Comparison of ENCODE assay signal across 12 cellular contexts in genomic region chr2:74496997-74497776, GRCh38. TPM values are rescaled to one million over a fixed set of nuclear protein-coding genes. Genes with fewer than 3 reads are reported as not detected.
DNase-seq lines count a peak whose midpoint lies in the region; ATAC-seq, FAIRE-seq and TF ChIP-seq lines count a peak whose summit lies in the region.
"Had no signal": no experiment of that assay in that cellular context is flagged by ENCODE, and none has a peak within 500 bp of the region (broad histone marks: within the 10 kb centered on the region; RNA-seq: fewer than 3 reads in every experiment).

No MANE protein-coding gene starts in this region.

- CTCF ChIA-PET in A549 (lab: Yijun Ruan, JAX): interaction anchor here (0.8 to 15.5 kb wide), 5 partner anchors 10 to 90 kb away, joined by 4 to 184 read pairs (median 5); partner anchors contain the start of genes CCDC142, PCGF1 and TTC31
- CTCF ChIA-PET in mammary epithelial cell (lab: Charles Lee; ENCODE audit: low non-redundant PET): no interaction called here

- TF ChIP-seq CTCF in A549 (IDR thresholded peaks at IDR 0.05) (no peak), H9 (conservative IDR thresholded peaks at IDR 0.05) (no peak), mammary epithelial cell (conservative IDR thresholded peaks at IDR 0.05 in 1 of 2, IDR thresholded peaks at IDR 0.05 in 1 of 2; ENCODE audit: extremely low read depth in 1 of 2, insufficient read depth in 1 of 2, low read depth in 1 of 2, low read length in 2 of 2) (no peak), tibial nerve (IDR thresholded peaks at IDR 0.05) (no peak)

- H3K18ac ChIP-seq in H9 (ENCODE audit: insufficient read length, low read depth, low read length): no peak overlapping the region

- H3K23me2 ChIP-seq in H9 (ENCODE audit: insufficient read length, low read depth, low read length, poor library complexity, severe bottlenecking): peaks cover 25% of the 10 kb centered on the region

- H3K9me3 Mint-ChIP-seq in H9: peaks cover 0 to 2% of the 10 kb centered on the region in 2 experiments; a peak in 2 of 5 replicates

- no peak for DNase-seq in A549 (ENCODE audit: low read depth in 1 of 2, low spot score in 1 of 2)
- DNase-seq in H9: no peak
- no peak for DNase-seq in mammary epithelial cell
- no peak for DNase-seq in tibial nerve (ENCODE audit: low spot score in 2 of 2)
- DNase-seq in iPS-NIHi11 (ENCODE audit: low spot score): no peak
- DNase-seq in ACHN: no peak
- DNase-seq: foreskin keratinocyte had no signal

- no peak overlapping the region for H2BK12ac ChIP-seq in H9 (ENCODE audit: insufficient read length, low read depth, low read length)

- H3K27me3 ChIP-seq in H9 (ENCODE audit: insufficient read depth, low read length) (peaks cover 65% of the 10 kb centered on the region), mammary epithelial cell (ENCODE audit: insufficient read depth, low read length) (no peaks in the 10 kb centered on the region), mucosa of stomach (ENCODE audit: control insufficient read depth, insufficient read depth, low read length) (peaks cover 46% of the 10 kb centered on the region), tibial nerve (peaks cover 0 to 53% of the 10 kb centered on the region in 2 donors)

- intact Hi-C loops in mammary epithelial cell (cut with micrococcal nuclease): no loop called here

- no peak overlapping the region for H3K27ac Mint-ChIP-seq in H9

- in situ Hi-C loops in mammary epithelial cell (cut with MboI; ENCODE audit: low sequenced_read_pairs in 2 of 2) (no loop called here), ACHN (cut with HindIII; ENCODE audit: low pct_ligation_motif_present, low pct_unique_long_range_greater_than_20kb, low sequenced_read_pairs) (no loop called here)

- H3K27ac ChIP-seq in A549 (no peak overlapping the region), H9 (ENCODE audit: insufficient read length, low read depth, low read length) (no peak overlapping the region), mammary epithelial cell (ENCODE audit: insufficient read depth, low read depth, low read length) (no peak overlapping the region), tibial nerve (no peak overlapping the region)
- H3K27ac ChIP-seq: body of pancreas, foreskin keratinocyte, pancreas had no signal

- no peak for TF ChIP-seq EP300 in A549 (IDR thresholded peaks at IDR 0.05)
- TF ChIP-seq EP300 in tibial nerve (IDR thresholded peaks at IDR 0.05): no peak

- H3K36me3 ChIP-seq in mammary epithelial cell (ENCODE audit: insufficient read depth, low read length): peaks cover 6% of the 10 kb centered on the region
- H3K36me3 ChIP-seq in mucosa of stomach (ENCODE audit: control insufficient read depth, insufficient read depth, low read length): peaks cover 4% of the 10 kb centered on the region
- H3K36me3 ChIP-seq in tibial nerve: peaks cover 0 to 25% (median 12%) of the 10 kb centered on the region in 3 donors

- H4K20me1 ChIP-seq in H9 (ENCODE audit: control insufficient read depth, insufficient read depth, insufficient read length): no peaks in the 10 kb centered on the region
- no peaks in the 10 kb centered on the region for H4K20me1 ChIP-seq in mammary epithelial cell (ENCODE audit: insufficient read depth, low read length)

- WGBS in A549 (ENCODE audit: missing lambda C conversion rate): 93% methylated on average over 19 of the region's 19 CpGs
- no CpG with 5 or more reads among the region's 19 CpGs for WGBS in H9 (ENCODE audit: extremely low coverage, insufficient read length, low lambda C conversion rate)
- WGBS in mammary epithelial cell (ENCODE audit: low coverage, missing lambda C conversion rate): 73% methylated on average over 19 of the region's 19 CpGs
- WGBS in tibial nerve, 2 donors: 44 to 47% methylated on average over 19 of the region's 19 CpGs

- H4K5ac ChIP-seq in H9 (ENCODE audit: insufficient read length, low read depth, low read length): no peak overlapping the region

- ATAC-seq in A549 (no peak), HG02571 (IDR thresholded peaks at IDR 0.05; ENCODE audit: unreplicated experiment) (no peak)

- H2BK20ac ChIP-seq in H9 (ENCODE audit: low read depth, low read length, poor library complexity, severe bottlenecking): no peak overlapping the region

- POLR2A ChIA-PET in A549 (lab: Yijun Ruan, JAX): interaction anchor here (0.7 to 2.0 kb wide), 2 partner anchors 10 to 25 kb away, joined by 3 to 8 read pairs; partner anchors contain the start of genes MRPL53 and PCGF1

- TF ChIP-seq RAD21 in A549 (conservative IDR thresholded peaks at IDR 0.05 in 1 of 2, IDR thresholded peaks at IDR 0.05 in 1 of 2): no peak

- H3K4me1 Mint-ChIP-seq in H9: peaks cover 32 to 43% of the 10 kb centered on the region in 2 experiments

- no peak overlapping the region for H3K14ac ChIP-seq in H9 (ENCODE audit: insufficient read depth, low read length)

- H3K56ac ChIP-seq in H9 (ENCODE audit: insufficient read length, low read depth, low read length): no peak overlapping the region

- no peaks in the 10 kb centered on the region for H3K79me1 ChIP-seq in H9 (ENCODE audit: insufficient read depth, low read depth, low read length, poor library complexity, severe bottlenecking)

- H3K9me3 ChIP-seq in A549 (no peaks in the 10 kb centered on the region), H9 (ENCODE audit: control insufficient read depth, low read depth, low read length) (no peaks in the 10 kb centered on the region), mammary epithelial cell (replicated peaks; ENCODE audit: insufficient read depth, low read length) (no peaks in the 10 kb centered on the region), mucosa of stomach (ENCODE audit: control insufficient read depth, low read length) (no peaks in the 10 kb centered on the region), tibial nerve (no peaks in the 10 kb centered on the region)
- H3K9me3 ChIP-seq: body of pancreas, pancreas had no signal

- H2BK15ac ChIP-seq in H9 (ENCODE audit: low read depth, low read length): no peak overlapping the region

- peaks cover 5% of the 10 kb centered on the region; the same call in 2 of the 3 replicates for H3K4me1 ChIP-seq in A549
- no peaks in the 10 kb centered on the region for H3K4me1 ChIP-seq in H9 (ENCODE audit: insufficient read depth, low read length)
- peaks cover 18% of the 10 kb centered on the region for H3K4me1 ChIP-seq in mammary epithelial cell (ENCODE audit: insufficient read depth, low read length)
- H3K4me1 ChIP-seq in mucosa of stomach (ENCODE audit: control insufficient read depth, insufficient read depth, low read length): peaks cover 26% of the 10 kb centered on the region
- peaks cover 0 to 35% (median 23%) of the 10 kb centered on the region in 4 donors for H3K4me1 ChIP-seq in tibial nerve
- H3K4me1 ChIP-seq: foreskin keratinocyte had no signal

- no peak overlapping the region for H3K4ac ChIP-seq in H9 (ENCODE audit: low read depth, low read length)

- H2AFZ ChIP-seq in H9 (ENCODE audit: low read length): no peak overlapping the region
- no peak overlapping the region for H2AFZ ChIP-seq in mammary epithelial cell (ENCODE audit: low read depth, low read length)

- peaks cover 16 to 25% (median 22%) of the 10 kb centered on the region in 3 experiments for H3K36me3 Mint-ChIP-seq in H9 (ENCODE audit: insufficient read depth in 1 of 3, low read depth in 3 of 3)

- no peak overlapping the region for H3K9ac ChIP-seq in H9 (ENCODE audit: extremely low read depth, insufficient read length, low read length)
- no peak overlapping the region for H3K9ac ChIP-seq in mammary epithelial cell (ENCODE audit: insufficient read depth, low read length)
- H3K9ac ChIP-seq in mucosa of stomach (ENCODE audit: low read length): peak overlapping the region; percentile 69

- no peak overlapping the region for H3K4me3 ChIP-seq in A549
- no peak overlapping the region for H3K4me3 ChIP-seq in mammary epithelial cell (replicated peaks in 1 of 3; ENCODE audit: insufficient read depth in 1 of 3, low read depth in 2 of 3, low read length in 3 of 3)
- H3K4me3 ChIP-seq in mucosa of stomach (ENCODE audit: low read length): no peak overlapping the region
- peak overlapping the region in 2 of 4 donors; percentile 18 to 43 for H3K4me3 ChIP-seq in tibial nerve

- H2BK120ac ChIP-seq in H9 (ENCODE audit: low read depth, low read length, poor library complexity, severe bottlenecking): no peak overlapping the region

- H3K23ac ChIP-seq in H9 (ENCODE audit: insufficient read length, low read depth, low read length): no peak overlapping the region

- H3K4me2 ChIP-seq in A549 (no peak overlapping the region), H9 (ENCODE audit: insufficient read depth, insufficient read length, low read length) (peak overlapping the region; percentile 59), mammary epithelial cell (ENCODE audit: insufficient read depth, low read depth, low read length) (peak overlapping the region; percentile 73)

- H3K79me2 ChIP-seq in H9 (ENCODE audit: insufficient read depth, low read length) (no peaks in the 10 kb centered on the region), mammary epithelial cell (ENCODE audit: insufficient read depth, low read length) (no peaks in the 10 kb centered on the region)

- no peak overlapping the region for H2AK5ac ChIP-seq in H9 (ENCODE audit: insufficient read length, low read length)

- peak overlapping the region; percentile 75 to 82 for H3K4me3 Mint-ChIP-seq in H9

- dilution Hi-C loops in mammary epithelial cell (cut with HindIII; ENCODE audit: low sequenced_read_pairs): no loop called here

- H4K8ac ChIP-seq in H9 (replicated peaks; ENCODE audit: insufficient read length, low read depth, low read length): no peak overlapping the region

- no TSS peak for BruUV-seq in mammary epithelial cell (replicated peaks; lab: Mats Ljungman, UMichigan)

- no peak for FAIRE-seq in A549 (lab: Jason Lieb, UNC)
- FAIRE-seq: pancreas had no signal

- no peak overlapping the region for H4K91ac ChIP-seq in H9 (ENCODE audit: insufficient read length, low read depth, low read length)

- H3T11ph ChIP-seq in H9 (ENCODE audit: low read length): no peak overlapping the region

- H2BK5ac ChIP-seq in H9 (ENCODE audit: insufficient read length, low read length): no peak overlapping the region

- no peak for TF ChIP-seq POLR2A in A549 (IDR thresholded peaks at IDR 0.05; ENCODE audit: low read length)
- no peak for TF ChIP-seq POLR2A in tibial nerve (IDR thresholded peaks at IDR 0.05)

- H3K27me3 Mint-ChIP-seq in H9 (ENCODE audit: low read depth): peaks cover 79% of the 10 kb centered on the region

RNA-seq across cellular contexts. Expression of gene LBX2, which starts 2.2 kb away (rescaled TPM):
- polyA plus RNA-seq in A549 (2011; rRNA removed) (0.84 and 1.0 TPM in 2 replicates), A549 (2017; fragmentation: RNase III; extraction: RNeasy Plus Mini Kit Qiagen cat#74134 plus additional on column Dnase treatment) (2.0 to 2.4 TPM (median 2.1 TPM) in 3 replicates), mammary epithelial cell (0.10 TPM)
- polyA plus RNA-seq in A549 (2012; cell fraction: cytosol; rRNA removed): 1.5 and 2.3 TPM in 2 replicates
- 2.3 and 3.7 TPM in 2 replicates for polyA plus RNA-seq in A549 (2012; cell fraction: nucleus; rRNA removed)
- polyA minus RNA-seq in A549 (2011; rRNA and poly(A)+ RNA removed): 0.39 and 0.62 TPM in 2 replicates
- total RNA-seq in H9 (2021) (1.1 TPM in 2 replicates), mammary epithelial cell (not detected), tibial nerve (1 to 10 TPM in 2 of 4 donors, under 1 TPM in 2; 0.20 to 4.4 (median 1.6) TPM)
- not detected for polyA minus RNA-seq in mammary epithelial cell

RNA-seq across cellular contexts. Expression of gene PCGF1, which starts 10.3 kb away (rescaled TPM):
- 53.6 and 55.3 TPM in 2 replicates for polyA plus RNA-seq in A549 (2011; rRNA removed)
- 42.9 and 51.6 TPM in 2 replicates for polyA plus RNA-seq in A549 (2012; cell fraction: cytosol; rRNA removed)
- polyA plus RNA-seq in A549 (2012; cell fraction: nucleus; rRNA removed): 32.8 and 45.5 TPM in 2 replicates
- 32.2 to 38.1 TPM (median 32.8 TPM) in 3 replicates for polyA plus RNA-seq in A549 (2017; fragmentation: RNase III; extraction: RNeasy Plus Mini Kit Qiagen cat#74134 plus additional on column Dnase treatment)
- polyA minus RNA-seq in A549 (2011; rRNA and poly(A)+ RNA removed): 74.3 and 112 TPM in 2 replicates
- 23.8 and 28.1 TPM in 2 replicates for total RNA-seq in H9 (2021)
- 10 to 100 TPM; 20.0 to 35.4 TPM for total RNA-seq in mammary epithelial cell
- polyA plus RNA-seq in mammary epithelial cell: 32.8 TPM
- 58.5 TPM for polyA minus RNA-seq in mammary epithelial cell
- total RNA-seq in tibial nerve: 10 to 100 TPM in 3 of 4 donors, 1 to 10 TPM in 1; 9.6 to 32.0 (median 19.1) TPM

RNA-seq across cellular contexts. Expression of gene TTC31, which starts 14.3 kb away (rescaled TPM):
- polyA plus RNA-seq in A549 (2011; rRNA removed) (29.6 and 32.4 TPM in 2 replicates), A549 (2017; fragmentation: RNase III; extraction: RNeasy Plus Mini Kit Qiagen cat#74134 plus additional on column Dnase treatment) (25.4 to 26.2 TPM (median 25.7 TPM) in 3 replicates), mammary epithelial cell (17.6 TPM)
- polyA plus RNA-seq in A549 (2012; cell fraction: cytosol; rRNA removed): 22.3 and 28.2 TPM in 2 replicates
- 109 and 113 TPM in 2 replicates for polyA plus RNA-seq in A549 (2012; cell fraction: nucleus; rRNA removed)
- 32.1 and 39.3 TPM in 2 replicates for polyA minus RNA-seq in A549 (2011; rRNA and poly(A)+ RNA removed)
- total RNA-seq in H9 (2021) (33.3 and 35.2 TPM in 2 replicates), mammary epithelial cell (10 to 100 TPM; 11.5 to 22.0 TPM), tibial nerve (10 to 100 TPM; 14.6 to 43.3 (median 36.4) TPM)
- polyA minus RNA-seq in mammary epithelial cell: 15.0 TPM

RNA-seq across cellular contexts. Expression of gene CCDC142, which starts 14.4 kb away (rescaled TPM):
- polyA plus RNA-seq in A549 (2011; rRNA removed) (6.8 and 8.9 TPM in 2 replicates), A549 (2017; fragmentation: RNase III; extraction: RNeasy Plus Mini Kit Qiagen cat#74134 plus additional on column Dnase treatment) (11.9 to 16.4 TPM (median 12.8 TPM) in 3 replicates), mammary epithelial cell (8.2 TPM)
- 10.0 and 13.2 TPM in 2 replicates for polyA plus RNA-seq in A549 (2012; cell fraction: cytosol; rRNA removed)
- 39.3 and 43.2 TPM in 2 replicates for polyA plus RNA-seq in A549 (2012; cell fraction: nucleus; rRNA removed)
- 38.8 and 43.8 TPM in 2 replicates for polyA minus RNA-seq in A549 (2011; rRNA and poly(A)+ RNA removed)
- total RNA-seq in H9 (2021) (21.5 and 21.6 TPM in 2 replicates), mammary epithelial cell (10 to 100 TPM; 13.0 to 18.2 TPM), tibial nerve (10 to 100 TPM; 34.7 to 53.1 (median 39.4) TPM)
- 42.6 TPM for polyA minus RNA-seq in mammary epithelial cell

RNA-seq across cellular contexts. Expression of gene TLX2, which starts 17.1 kb away (rescaled TPM):
- polyA plus RNA-seq in A549 (2011; rRNA removed) (0.05 TPM in 1 of 2 replicates, not detected in the other), A549 (2017; fragmentation: RNase III; extraction: RNeasy Plus Mini Kit Qiagen cat#74134 plus additional on column Dnase treatment) (0.37 to 0.58 TPM (median 0.39 TPM) in 3 replicates), mammary epithelial cell (0.05 TPM)
- polyA plus RNA-seq in A549 (2012; cell fraction: cytosol; rRNA removed): 0.17 and 0.38 TPM in 2 replicates
- polyA plus RNA-seq in A549 (2012; cell fraction: nucleus; rRNA removed): 0.33 and 0.54 TPM in 2 replicates
- polyA minus RNA-seq in A549 (2011; rRNA and poly(A)+ RNA removed): 0.15 TPM in 1 of 2 replicates, not detected in the other
- total RNA-seq in H9 (2021) (0.20 and 0.26 TPM in 2 replicates), mammary epithelial cell (under 1 TPM in 1 of 2 donors, not detected in 1; 0.33 TPM), tibial nerve (not detected)
- not detected for polyA minus RNA-seq in mammary epithelial cell
- total RNA-seq: body of pancreas, foreskin keratinocyte, HT1080, pancreas had no signal
